In the genomic region with DNA sequence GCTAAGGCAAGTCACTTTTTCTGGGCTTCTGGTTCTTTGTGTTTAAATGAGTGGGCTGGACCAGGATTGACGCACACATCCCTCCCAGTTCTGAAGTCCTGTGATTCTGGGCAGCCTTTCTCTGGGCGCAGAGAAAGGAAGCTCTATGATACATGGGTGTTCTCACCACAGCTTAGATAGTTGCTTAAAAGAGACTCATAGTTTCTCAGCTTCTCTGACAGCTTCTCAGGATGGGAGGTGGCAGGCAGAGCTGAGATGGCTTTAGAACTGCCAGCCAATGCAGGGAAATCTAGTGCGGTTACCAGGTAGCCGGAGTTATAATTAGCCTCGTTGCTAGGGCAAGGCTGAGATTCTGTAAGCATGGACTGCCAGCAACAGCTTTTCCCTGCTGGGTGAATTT, we compare ENCODE assay signal across 8 cellular contexts. TPM values are rescaled to one million over a fixed set of nuclear protein-coding genes. Genes with fewer than 3 reads are reported as not detected.
A peak's percentile ranks its signal among the peaks of the same experiment; 100 is the strongest.
DNase-seq lines count a peak whose midpoint lies in the region; ATAC-seq and TF ChIP-seq lines count a peak whose summit lies in the region.
"Not testable (repeated sequence)": the region's sequence is repeated elsewhere in the genome, so short reads cannot be mapped to it uniquely, and the experiment has no call there.

No MANE protein-coding gene starts in this region.

- H3K27ac ChIP-seq in CD8-positive, alpha-beta T cell (ENCODE audit: low read depth, low read length); lower lobe of right lung; thoracic aorta: not testable (repeated sequence)

- not testable (repeated sequence) for H3K9me3 Mint-ChIP-seq in CD8-positive, alpha-beta T cell; activated CD8-positive, alpha-beta T cell treated with anti-CD3 and anti-CD28 coated beads for 36 hours; activated naive CD8-positive, alpha-beta T cell treated with anti-CD3 and anti-CD28 coated beads, Interleukin-2, amount 50 U/mL, for 24 hours

- POLR2A ChIA-PET in CD8-positive, alpha-beta T cell (lab: Charles Lee); activated CD8-positive, alpha-beta T cell treated with anti-CD3 and anti-CD28 coated beads for 36 hours (lab: Charles Lee): not testable (repeated sequence)

- not testable (repeated sequence) for H3K27ac Mint-ChIP-seq in CD8-positive, alpha-beta T cell; activated CD8-positive, alpha-beta T cell treated with anti-CD3 and anti-CD28 coated beads for 36 hours; activated naive CD8-positive, alpha-beta T cell treated with anti-CD3 and anti-CD28 coated beads, Interleukin-2, amount 50 U/mL, for 24 hours

- intact Hi-C loops in CD8-positive, alpha-beta T cell (cut with DNase I, micrococcal nuclease); activated CD8-positive, alpha-beta T cell treated with anti-CD3 and anti-CD28 coated beads for 36 hours (cut with micrococcal nuclease); left cardiac atrium (cut with DNase I); lower lobe of right lung (cut with DNase I): not testable (repeated sequence)

- CTCF ChIA-PET in CD8-positive, alpha-beta T cell (lab: Charles Lee); activated CD8-positive, alpha-beta T cell treated with anti-CD3 and anti-CD28 coated beads for 36 hours (lab: Charles Lee): not testable (repeated sequence)

- not testable (repeated sequence) for H3K9me3 ChIP-seq in CD8-positive, alpha-beta T cell (ENCODE audit: low read length); lower lobe of right lung; thoracic aorta

- peak; percentile 84 for ATAC-seq in CD8-positive, alpha-beta T cell
- peak; percentile 60 for ATAC-seq in activated CD8-positive, alpha-beta T cell treated with anti-CD3 and anti-CD28 coated beads for 36 hours
- peak; percentile 69 for ATAC-seq in activated naive CD8-positive, alpha-beta T cell treated with anti-CD3 and anti-CD28 coated beads, Interleukin-2, amount 50 U/mL, for 24 hours
- ATAC-seq in esophagus mucosa: peak; percentile 65
- ATAC-seq in left cardiac atrium: peak; percentile 72 to 84
- ATAC-seq in lower lobe of right lung: peak; percentile 70 to 81
- peak; percentile 42 for ATAC-seq in omental fat pad (ENCODE audit: low FRiP score)
- ATAC-seq in thoracic aorta (ENCODE audit: insufficient number of reproducible peaks, low FRiP score, low read depth): peak; percentile 75

- not testable (repeated sequence) for H3K4me3 Mint-ChIP-seq in CD8-positive, alpha-beta T cell; activated CD8-positive, alpha-beta T cell treated with anti-CD3 and anti-CD28 coated beads for 36 hours; activated naive CD8-positive, alpha-beta T cell treated with anti-CD3 and anti-CD28 coated beads, Interleukin-2, amount 50 U/mL, for 24 hours

- not testable (repeated sequence) for H3K4me1 Mint-ChIP-seq in CD8-positive, alpha-beta T cell (ENCODE audit: low read depth); activated CD8-positive, alpha-beta T cell treated with anti-CD3 and anti-CD28 coated beads for 36 hours (ENCODE audit: low read depth); activated naive CD8-positive, alpha-beta T cell treated with anti-CD3 and anti-CD28 coated beads, Interleukin-2, amount 50 U/mL, for 24 hours

- H3K36me3 ChIP-seq in CD8-positive, alpha-beta T cell (ENCODE audit: insufficient read depth, low read length); lower lobe of right lung; thoracic aorta: not testable (repeated sequence)

- H3K4me3 ChIP-seq in CD8-positive, alpha-beta T cell (ENCODE audit: low read depth, low read length); lower lobe of right lung; thoracic aorta: not testable (repeated sequence)

- H3K36me3 Mint-ChIP-seq in CD8-positive, alpha-beta T cell; activated CD8-positive, alpha-beta T cell treated with anti-CD3 and anti-CD28 coated beads for 36 hours (ENCODE audit: low read depth); activated naive CD8-positive, alpha-beta T cell treated with anti-CD3 and anti-CD28 coated beads, Interleukin-2, amount 50 U/mL, for 24 hours (ENCODE audit: low read depth): not testable (repeated sequence)

- DNase-seq in CD8-positive, alpha-beta T cell; activated CD8-positive, alpha-beta T cell treated with anti-CD3 and anti-CD28 coated beads for 36 hours; activated naive CD8-positive, alpha-beta T cell treated with anti-CD3 and anti-CD28 coated beads, Interleukin-2, amount 50 U/mL, for 24 hours; left cardiac atrium; lower lobe of right lung; omental fat pad (ENCODE audit: low spot score); thoracic aorta (ENCODE audit: low spot score): not testable (repeated sequence)

- H3K27me3 Mint-ChIP-seq in CD8-positive, alpha-beta T cell (ENCODE audit: low read depth); activated CD8-positive, alpha-beta T cell treated with anti-CD3 and anti-CD28 coated beads for 36 hours; activated naive CD8-positive, alpha-beta T cell treated with anti-CD3 and anti-CD28 coated beads, Interleukin-2, amount 50 U/mL, for 24 hours: not testable (repeated sequence)

- not testable (repeated sequence) for H3K27me3 ChIP-seq in CD8-positive, alpha-beta T cell (ENCODE audit: insufficient read depth, low read length); lower lobe of right lung (ENCODE audit: low read depth); thoracic aorta (replicated peaks; ENCODE audit: insufficient read depth)

- not testable (repeated sequence) for TF ChIP-seq CTCF in CD8-positive, alpha-beta T cell (IDR thresholded peaks at IDR 0.05); activated CD8-positive, alpha-beta T cell treated with anti-CD3 and anti-CD28 coated beads for 36 hours (IDR thresholded peaks at IDR 0.05); lower lobe of right lung (IDR thresholded peaks at IDR 0.05); omental fat pad (IDR thresholded peaks at IDR 0.05); thoracic aorta (IDR thresholded peaks at IDR 0.05)

- H3K4me1 ChIP-seq in CD8-positive, alpha-beta T cell (ENCODE audit: insufficient read depth, low read length); lower lobe of right lung; thoracic aorta (ENCODE audit: control insufficient read depth in 1 of 2, low read depth in 2 of 2): not testable (repeated sequence)

RNA-seq across cellular contexts. Expression of a gene that starts 55.8 kb away (rescaled TPM):
- 10 to 100 TPM; 20.4 to 25.3 TPM for total RNA-seq in CD8-positive, alpha-beta T cell
- total RNA-seq in activated CD8-positive, alpha-beta T cell treated with anti-CD3 and anti-CD28 coated beads for 36 hours: 10 to 100 TPM; 19.6 to 19.8 TPM
- total RNA-seq in esophagus mucosa (8.9 TPM), left cardiac atrium (1,000 to 10,000 TPM; 1,013 to 1,607 TPM), lower lobe of right lung (153 TPM), omental fat pad (10 to 100 TPM; 54.1 to 83.5 (median 59.1) TPM), thoracic aorta (100 to 1,000 TPM; 254 to 311 TPM)
